ENCODE assay signal across 1 cellular context in the genomic region with DNA sequence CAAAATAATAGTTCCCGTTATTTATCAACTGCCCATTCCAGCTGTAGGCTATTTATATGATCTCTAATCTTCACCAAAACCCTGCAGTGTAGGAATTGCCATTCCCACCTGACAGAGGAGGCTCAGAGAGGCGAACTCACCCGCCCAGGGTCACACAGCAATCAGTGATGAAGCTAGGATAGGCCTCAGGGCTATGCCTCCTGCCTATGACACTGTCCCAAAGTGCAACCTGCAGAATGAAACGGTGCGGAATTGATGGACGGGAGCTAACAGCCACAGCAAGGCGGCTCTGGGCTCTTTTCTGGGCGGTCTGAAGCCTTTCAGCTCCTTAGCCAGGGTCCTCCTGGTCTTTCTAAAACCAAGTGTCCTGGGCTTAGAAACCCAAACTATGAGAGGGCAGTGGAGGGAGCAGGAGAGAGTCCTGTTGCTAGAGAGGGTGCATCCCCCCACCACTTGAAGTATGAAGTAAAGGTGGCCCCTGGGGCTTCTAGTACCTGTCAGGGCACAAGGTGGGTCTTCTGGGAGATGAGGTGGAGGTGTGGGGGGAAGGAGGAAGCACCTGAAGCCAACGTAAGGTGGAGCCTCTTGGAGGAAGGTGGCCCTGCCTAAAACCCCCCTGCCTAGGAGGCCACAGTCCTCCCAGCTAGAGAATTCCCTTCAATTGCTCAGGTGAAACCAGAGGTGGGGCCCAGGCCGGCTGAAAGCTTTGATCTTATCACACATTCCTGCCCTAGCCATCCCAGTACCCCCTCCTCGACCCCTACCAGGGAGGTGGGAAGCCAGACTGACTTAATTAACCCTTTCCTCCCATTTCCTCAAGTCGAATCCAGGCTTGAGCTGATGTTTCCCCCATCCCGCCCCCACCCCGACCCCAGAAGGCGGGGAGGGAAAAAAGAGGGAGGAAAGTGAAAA.
TF ChIP-seq lines count a peak whose summit lies in the region.

No MANE protein-coding gene starts in this region.

TF ChIP-seq in WTC11, 78 proteins besides CTCF, POLR2A, EP300 and RAD21 (continued from another document):
- TF ChIP-seq, protein P1, sequence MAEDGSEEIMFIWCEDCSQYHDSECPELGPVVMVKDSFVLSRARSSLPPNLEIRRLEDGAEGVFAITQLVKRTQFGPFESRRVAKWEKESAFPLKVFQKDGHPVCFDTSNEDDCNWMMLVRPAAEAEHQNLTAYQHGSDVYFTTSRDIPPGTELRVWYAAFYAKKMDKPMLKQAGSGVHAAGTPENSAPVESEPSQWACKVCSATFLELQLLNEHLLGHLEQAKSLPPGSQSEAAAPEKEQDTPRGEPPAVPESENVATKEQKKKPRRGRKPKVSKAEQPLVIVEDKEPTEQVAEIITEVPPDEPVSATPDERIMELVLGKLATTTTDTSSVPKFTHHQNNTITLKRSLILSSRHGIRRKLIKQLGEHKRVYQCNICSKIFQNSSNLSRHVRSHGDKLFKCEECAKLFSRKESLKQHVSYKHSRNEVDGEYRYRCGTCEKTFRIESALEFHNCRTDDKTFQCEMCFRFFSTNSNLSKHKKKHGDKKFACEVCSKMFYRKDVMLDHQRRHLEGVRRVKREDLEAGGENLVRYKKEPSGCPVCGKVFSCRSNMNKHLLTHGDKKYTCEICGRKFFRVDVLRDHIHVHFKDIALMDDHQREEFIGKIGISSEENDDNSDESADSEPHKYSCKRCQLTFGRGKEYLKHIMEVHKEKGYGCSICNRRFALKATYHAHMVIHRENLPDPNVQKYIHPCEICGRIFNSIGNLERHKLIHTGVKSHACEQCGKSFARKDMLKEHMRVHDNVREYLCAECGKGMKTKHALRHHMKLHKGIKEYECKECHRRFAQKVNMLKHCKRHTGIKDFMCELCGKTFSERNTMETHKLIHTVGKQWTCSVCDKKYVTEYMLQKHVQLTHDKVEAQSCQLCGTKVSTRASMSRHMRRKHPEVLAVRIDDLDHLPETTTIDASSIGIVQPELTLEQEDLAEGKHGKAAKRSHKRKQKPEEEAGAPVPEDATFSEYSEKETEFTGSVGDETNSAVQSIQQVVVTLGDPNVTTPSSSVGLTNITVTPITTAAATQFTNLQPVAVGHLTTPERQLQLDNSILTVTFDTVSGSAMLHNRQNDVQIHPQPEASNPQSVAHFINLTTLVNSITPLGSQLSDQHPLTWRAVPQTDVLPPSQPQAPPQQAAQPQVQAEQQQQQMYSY (CRISPR knock-in tag; IDR thresholded peaks at IDR 0.05), result no peak
